22 cellular contexts compared by ENCODE assay signal in genomic region chr2:97757062-97757461, GRCh38. TPM values are rescaled to one million over a fixed set of nuclear protein-coding genes. Genes with fewer than 3 reads are reported as not detected.
"Had no signal": no experiment of that assay in that cellular context is flagged by ENCODE, and none has a peak within 500 bp of the region (broad histone marks: within the 10 kb centered on the region; RNA-seq: fewer than 3 reads in every experiment).

No MANE protein-coding gene starts in this region.

- H3K4me3 Mint-ChIP-seq: endodermal cell, immature natural killer cell, type B pancreatic cell had no signal

- H3K9me3 Mint-ChIP-seq: endodermal cell, immature natural killer cell, naive B cell, type B pancreatic cell had no signal

- H3K4me3 ChIP-seq: coronary artery, left ventricle myocardium inferior, lung, ovary, suprapubic skin, thyroid gland had no signal

- H3K9me3 ChIP-seq: left ventricle myocardium inferior, ovary, suprapubic skin, thyroid gland had no signal

- H3K27me3 Mint-ChIP-seq: naive B cell, progenitor cell of endocrine pancreas, type B pancreatic cell had no signal

- H3K27ac Mint-ChIP-seq: endodermal cell, progenitor cell of endocrine pancreas, type B pancreatic cell had no signal

- H3K36me3 ChIP-seq: ovary had no signal

- H3K27me3 ChIP-seq: foreskin keratinocyte, ovary, suprapubic skin, thyroid gland had no signal

- H3K27ac ChIP-seq: coronary artery, foreskin keratinocyte, left ventricle myocardium inferior, ovary, suprapubic skin, thyroid gland had no signal

- ATAC-seq: foreskin keratinocyte, left cardiac atrium, right cardiac atrium had no signal

- DNase-seq: effector CD4-positive, alpha-beta T cell; endodermal cell; erythroblast; foreskin keratinocyte; immature natural killer cell; kidney; left cardiac atrium; left ventricle myocardium inferior; mesenchymal stem cell; naive B cell; ovary; right cardiac atrium; small intestine; stimulated activated CD4-positive, alpha-beta T cell treated with anti-CD3 and anti-CD28 coated beads, Interleukin-12 subunit alpha, Interleukin-12 subunit beta, amount 100 ng/mL, for 4 hours; stimulated activated naive CD4-positive, alpha-beta T cell; thyroid gland had no signal

RNA-seq across cellular contexts. Expression of gene ZAP70, which starts 43.7 kb away (rescaled TPM):
- total RNA-seq: endothelial cell of umbilical vein, foreskin keratinocyte had no signal
